ENCODE assay signal across 26 cellular contexts in genomic region chrX:119736206-119736764, GRCh38. TPM values are rescaled to one million over a fixed set of nuclear protein-coding genes. Genes with fewer than 3 reads are reported as not detected.
"Had no signal": no experiment of that assay in that cellular context is flagged by ENCODE, and none has a peak within 500 bp of the region (broad histone marks: within the 10 kb centered on the region; RNA-seq: fewer than 3 reads in every experiment).

No MANE protein-coding gene starts in this region.

- H3K36me3 ChIP-seq: gastroesophageal sphincter, neutrophil, stomach, thyroid gland, upper lobe of left lung, vagina had no signal

- H3K36me3 Mint-ChIP-seq: activated naive CD8-positive, alpha-beta T cell; mesothelial cell of epicardium; naive B cell; stimulated activated naive B cell treated with anti-CD40 and anti-IgM and Interleukin-4, amounts not matched to agents 10 μg/mL and 1 μg/mL and 100 μg/mL, for 72 hours had no signal

- H3K27me3 ChIP-seq: body of pancreas, gastroesophageal sphincter, neutrophil, stomach, thyroid gland, upper lobe of left lung, vagina had no signal

- H3K4me3 Mint-ChIP-seq: activated naive CD8-positive, alpha-beta T cell; effector memory CD8-positive, alpha-beta T cell; mesothelial cell of epicardium; naive B cell; nephron progenitor cell; stimulated activated naive B cell treated with anti-CD40 and anti-IgM and Interleukin-4, amounts not matched to agents 10 μg/mL and 1 μg/mL and 100 μg/mL, for 72 hours had no signal

- H3K4me1 ChIP-seq: body of pancreas, gastroesophageal sphincter, upper lobe of left lung, vagina had no signal

- H3K9me3 ChIP-seq: body of pancreas, gastroesophageal sphincter, neutrophil, stomach, thyroid gland, upper lobe of left lung, vagina had no signal

- H3K27ac ChIP-seq: body of pancreas, gastroesophageal sphincter, neutrophil, stomach, upper lobe of left lung, vagina had no signal

- ATAC-seq: body of pancreas; effector memory CD8-positive, alpha-beta T cell; gastroesophageal sphincter; left cardiac atrium; sciatic nerve; stimulated activated naive B cell treated with anti-CD40 and anti-IgM and Interleukin-4, amounts not matched to agents 10 μg/mL and 1 μg/mL and 100 μg/mL, for 72 hours had no signal

- FAIRE-seq: keratinocyte, small intestine had no signal

- H3K27me3 Mint-ChIP-seq: activated naive CD8-positive, alpha-beta T cell; effector memory CD8-positive, alpha-beta T cell had no signal

- H3K27ac Mint-ChIP-seq: activated naive CD8-positive, alpha-beta T cell; effector memory CD8-positive, alpha-beta T cell; mesothelial cell of epicardium; naive B cell; nephron progenitor cell; stimulated activated naive B cell treated with anti-CD40 and anti-IgM and Interleukin-4, amounts not matched to agents 10 μg/mL and 1 μg/mL and 100 μg/mL, for 72 hours had no signal

- DNase-seq: activated CD4-positive, alpha-beta T cell treated with anti-CD3 and anti-CD28 coated beads for 4 hours; activated CD4-positive, alpha-beta T cell treated with anti-CD3 and anti-CD28 coated beads, Interleukin-2, amount 50 U/mL, for 4 hours; activated effector memory CD4-positive, alpha-beta T cell treated with Interleukin-2 at 50 U/mL for 16 hours; activated naive CD4-positive, alpha-beta T cell treated with Interleukin-2 at 50 U/mL for 16 hours; body of pancreas; cortex of kidney; effector memory CD8-positive, alpha-beta T cell; hippocampal formation; left cardiac atrium; naive B cell; small intestine; stimulated activated CD4-positive, alpha-beta T cell treated with anti-CD3 and anti-CD28 coated beads, Interleukin-1b, Interleukin-23, amount 100 ng/mL, for 48 hours; stimulated activated CD4-positive, alpha-beta T cell treated with anti-CD3 and anti-CD28 coated beads, Interleukin-4, amount 100 ng/mL, for 4 hours; stimulated activated CD8-positive, alpha-beta memory T cell treated with anti-CD3 and anti-CD28 coated beads, Interleukin-4, amount 100 ng/mL, for 48 hours; stimulated activated naive B cell treated with anti-CD40 and anti-IgM and Interleukin-4, amounts not matched to agents 10 μg/mL and 1 μg/mL and 100 μg/mL, for 72 hours; stomach; upper lobe of left lung had no signal

- H3K4me3 ChIP-seq: body of pancreas, gastroesophageal sphincter, stomach, thyroid gland, upper lobe of left lung, vagina had no signal

- H3K9me3 Mint-ChIP-seq: effector memory CD8-positive, alpha-beta T cell; naive B cell; stimulated activated naive B cell treated with anti-CD40 and anti-IgM and Interleukin-4, amounts not matched to agents 10 μg/mL and 1 μg/mL and 100 μg/mL, for 72 hours had no signal

RNA-seq across cellular contexts. Expression of gene SOWAHD, which starts 22.1 kb away (rescaled TPM):
- total RNA-seq: mesothelial cell of epicardium, thyroid gland, vagina had no signal
- polyA plus RNA-seq: keratinocyte had no signal
